Comparison of ENCODE assay signal across 1 cellular context in the genomic region with DNA sequence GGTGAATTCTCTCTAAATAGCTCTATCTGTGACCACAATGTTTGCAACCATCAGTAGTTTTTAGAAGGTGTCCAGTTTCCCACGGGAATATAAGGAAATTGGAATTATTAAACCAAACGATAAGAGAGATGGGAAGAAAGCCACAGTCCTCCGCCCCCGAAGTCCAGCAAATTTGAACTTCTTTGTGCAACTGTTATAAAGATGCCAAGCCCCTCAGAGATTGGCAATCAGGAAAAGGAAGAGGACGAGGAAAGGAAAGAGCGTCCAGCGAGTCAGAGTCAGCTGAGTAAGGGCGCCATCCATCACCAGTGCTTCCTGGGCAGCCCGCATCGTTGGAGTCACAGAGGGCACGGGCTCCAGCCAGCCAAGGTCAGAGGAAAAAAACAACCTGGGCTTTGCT.
TF ChIP-seq lines count a peak whose summit lies in the region.

No MANE protein-coding gene starts in this region.

TF ChIP-seq in GM23338, 12 proteins besides CTCF, POLR2A, EP300 and RAD21 (continued from another document):
- TF ChIP-seq, protein P1, sequence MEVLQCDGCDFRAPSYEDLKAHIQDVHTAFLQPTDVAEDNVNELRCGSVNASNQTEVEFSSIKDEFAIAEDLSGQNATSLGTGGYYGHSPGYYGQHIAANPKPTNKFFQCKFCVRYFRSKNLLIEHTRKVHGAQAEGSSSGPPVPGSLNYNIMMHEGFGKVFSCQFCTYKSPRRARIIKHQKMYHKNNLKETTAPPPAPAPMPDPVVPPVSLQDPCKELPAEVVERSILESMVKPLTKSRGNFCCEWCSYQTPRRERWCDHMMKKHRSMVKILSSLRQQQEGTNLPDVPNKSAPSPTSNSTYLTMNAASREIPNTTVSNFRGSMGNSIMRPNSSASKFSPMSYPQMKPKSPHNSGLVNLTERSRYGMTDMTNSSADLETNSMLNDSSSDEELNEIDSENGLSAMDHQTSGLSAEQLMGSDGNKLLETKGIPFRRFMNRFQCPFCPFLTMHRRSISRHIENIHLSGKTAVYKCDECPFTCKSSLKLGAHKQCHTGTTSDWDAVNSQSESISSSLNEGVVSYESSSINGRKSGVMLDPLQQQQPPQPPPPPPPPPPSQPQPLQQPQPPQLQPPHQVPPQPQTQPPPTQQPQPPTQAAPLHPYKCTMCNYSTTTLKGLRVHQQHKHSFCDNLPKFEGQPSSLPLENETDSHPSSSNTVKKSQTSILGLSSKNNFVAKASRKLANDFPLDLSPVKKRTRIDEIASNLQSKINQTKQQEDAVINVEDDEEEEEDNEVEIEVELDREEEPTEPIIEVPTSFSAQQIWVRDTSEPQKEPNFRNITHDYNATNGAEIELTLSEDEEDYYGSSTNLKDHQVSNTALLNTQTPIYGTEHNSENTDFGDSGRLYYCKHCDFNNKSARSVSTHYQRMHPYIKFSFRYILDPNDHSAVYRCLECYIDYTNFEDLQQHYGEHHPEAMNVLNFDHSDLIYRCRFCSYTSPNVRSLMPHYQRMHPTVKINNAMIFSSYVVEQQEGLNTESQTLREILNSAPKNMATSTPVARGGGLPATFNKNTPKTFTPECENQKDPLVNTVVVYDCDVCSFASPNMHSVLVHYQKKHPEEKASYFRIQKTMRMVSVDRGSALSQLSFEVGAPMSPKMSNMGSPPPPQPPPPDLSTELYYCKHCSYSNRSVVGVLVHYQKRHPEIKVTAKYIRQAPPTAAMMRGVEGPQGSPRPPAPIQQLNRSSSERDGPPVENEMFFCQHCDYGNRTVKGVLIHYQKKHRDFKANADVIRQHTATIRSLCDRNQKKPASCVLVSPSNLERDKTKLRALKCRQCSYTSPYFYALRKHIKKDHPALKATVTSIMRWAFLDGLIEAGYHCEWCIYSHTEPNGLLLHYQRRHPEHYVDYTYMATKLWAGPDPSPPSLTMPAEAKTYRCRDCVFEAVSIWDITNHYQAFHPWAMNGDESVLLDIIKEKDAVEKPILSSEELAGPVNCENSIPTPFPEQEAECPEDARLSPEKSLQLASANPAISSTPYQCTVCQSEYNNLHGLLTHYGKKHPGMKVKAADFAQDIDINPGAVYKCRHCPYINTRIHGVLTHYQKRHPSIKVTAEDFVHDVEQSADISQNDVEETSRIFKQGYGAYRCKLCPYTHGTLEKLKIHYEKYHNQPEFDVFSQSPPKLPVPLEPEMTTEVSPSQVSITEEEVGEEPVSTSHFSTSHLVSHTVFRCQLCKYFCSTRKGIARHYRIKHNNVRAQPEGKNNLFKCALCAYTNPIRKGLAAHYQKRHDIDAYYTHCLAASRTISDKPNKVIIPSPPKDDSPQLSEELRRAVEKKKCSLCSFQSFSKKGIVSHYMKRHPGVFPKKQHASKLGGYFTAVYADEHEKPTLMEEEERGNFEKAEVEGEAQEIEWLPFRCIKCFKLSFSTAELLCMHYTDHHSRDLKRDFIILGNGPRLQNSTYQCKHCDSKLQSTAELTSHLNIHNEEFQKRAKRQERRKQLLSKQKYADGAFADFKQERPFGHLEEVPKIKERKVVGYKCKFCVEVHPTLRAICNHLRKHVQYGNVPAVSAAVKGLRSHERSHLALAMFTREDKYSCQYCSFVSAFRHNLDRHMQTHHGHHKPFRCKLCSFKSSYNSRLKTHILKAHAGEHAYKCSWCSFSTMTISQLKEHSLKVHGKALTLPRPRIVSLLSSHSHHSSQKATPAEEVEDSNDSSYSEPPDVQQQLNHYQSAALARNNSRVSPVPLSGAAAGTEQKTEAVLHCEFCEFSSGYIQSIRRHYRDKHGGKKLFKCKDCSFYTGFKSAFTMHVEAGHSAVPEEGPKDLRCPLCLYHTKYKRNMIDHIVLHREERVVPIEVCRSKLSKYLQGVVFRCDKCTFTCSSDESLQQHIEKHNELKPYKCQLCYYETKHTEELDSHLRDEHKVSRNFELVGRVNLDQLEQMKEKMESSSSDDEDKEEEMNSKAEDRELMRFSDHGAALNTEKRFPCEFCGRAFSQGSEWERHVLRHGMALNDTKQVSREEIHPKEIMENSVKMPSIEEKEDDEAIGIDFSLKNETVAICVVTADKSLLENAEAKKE (CRISPR knock-in tag; IDR thresholded peaks at IDR 0.05), result no peak
- TF ChIP-seq CREB1 (CRISPR knock-in tag; IDR thresholded peaks at IDR 0.05; ENCODE audit: low read depth), result no peak
- TF ChIP-seq NANOG (IDR thresholded peaks at IDR 0.05; ENCODE audit: borderline replicate concordance), result no peak
- TF ChIP-seq, protein P2, sequence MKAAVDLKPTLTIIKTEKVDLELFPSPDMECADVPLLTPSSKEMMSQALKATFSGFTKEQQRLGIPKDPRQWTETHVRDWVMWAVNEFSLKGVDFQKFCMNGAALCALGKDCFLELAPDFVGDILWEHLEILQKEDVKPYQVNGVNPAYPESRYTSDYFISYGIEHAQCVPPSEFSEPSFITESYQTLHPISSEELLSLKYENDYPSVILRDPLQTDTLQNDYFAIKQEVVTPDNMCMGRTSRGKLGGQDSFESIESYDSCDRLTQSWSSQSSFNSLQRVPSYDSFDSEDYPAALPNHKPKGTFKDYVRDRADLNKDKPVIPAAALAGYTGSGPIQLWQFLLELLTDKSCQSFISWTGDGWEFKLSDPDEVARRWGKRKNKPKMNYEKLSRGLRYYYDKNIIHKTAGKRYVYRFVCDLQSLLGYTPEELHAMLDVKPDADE (IDR thresholded peaks at IDR 0.05), result no peak
- no peak for TF ChIP-seq STAT1 (IDR thresholded peaks at IDR 0.05; ENCODE audit: unreplicated experiment)
- no peak for TF ChIP-seq POLR2AphosphoS5 (IDR thresholded peaks at IDR 0.05; ENCODE audit: low read depth)
- no peak for TF ChIP-seq EZH2phosphoT487 (IDR thresholded peaks at IDR 0.05; ENCODE audit: unreplicated experiment)
